In genomic region chr14:23929822-23930294, GRCh38 we compare ENCODE assay signal across 1 cellular context.
TF ChIP-seq lines count a peak whose summit lies in the region.

No MANE protein-coding gene starts in this region.

TF ChIP-seq in HepG2, 621 proteins besides CTCF, POLR2A, EP300 and RAD21 (continued from another document):
- TF ChIP-seq MTERF4 (CRISPR knock-in tag; IDR thresholded peaks at IDR 0.05) (0 out of 2 replicates have a peak, but pooled peaks have one; percentile 49), GZF1 (CRISPR knock-in tag; IDR thresholded peaks at IDR 0.05) (no peak), DMTF1 (CRISPR knock-in tag; IDR thresholded peaks at IDR 0.05) (no peak), ZNF597 (CRISPR knock-in tag; IDR thresholded peaks at IDR 0.05) (no peak), RXRB (CRISPR knock-in tag; IDR thresholded peaks at IDR 0.05; ENCODE audit: borderline replicate concordance) (peak; percentile 55; the same call in 1 of the 2 replicates), ZNF562 (CRISPR knock-in tag; IDR thresholded peaks at IDR 0.05; ENCODE audit: borderline replicate concordance) (no peak), ZNF557 (CRISPR knock-in tag; IDR thresholded peaks at IDR 0.05) (0 out of 2 replicates have a peak, but pooled peaks have one; percentile 29), NCOA2 (CRISPR knock-in tag; IDR thresholded peaks at IDR 0.05) (peak; percentile 24)
- TF ChIP-seq, protein P1, sequence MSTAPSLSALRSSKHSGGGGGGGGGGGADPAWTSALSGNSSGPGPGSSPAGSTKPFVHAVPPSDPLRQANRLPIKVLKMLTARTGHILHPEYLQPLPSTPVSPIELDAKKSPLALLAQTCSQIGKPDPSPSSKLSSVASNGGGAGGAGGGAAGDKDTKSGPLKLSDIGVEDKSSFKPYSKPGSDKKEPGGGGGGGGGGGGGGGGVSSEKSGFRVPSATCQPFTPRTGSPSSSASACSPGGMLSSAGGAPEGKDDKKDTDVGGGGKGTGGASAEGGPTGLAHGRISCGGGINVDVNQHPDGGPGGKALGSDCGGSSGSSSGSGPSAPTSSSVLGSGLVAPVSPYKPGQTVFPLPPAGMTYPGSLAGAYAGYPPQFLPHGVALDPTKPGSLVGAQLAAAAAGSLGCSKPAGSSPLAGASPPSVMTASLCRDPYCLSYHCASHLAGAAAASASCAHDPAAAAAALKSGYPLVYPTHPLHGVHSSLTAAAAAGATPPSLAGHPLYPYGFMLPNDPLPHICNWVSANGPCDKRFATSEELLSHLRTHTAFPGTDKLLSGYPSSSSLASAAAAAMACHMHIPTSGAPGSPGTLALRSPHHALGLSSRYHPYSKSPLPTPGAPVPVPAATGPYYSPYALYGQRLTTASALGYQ (CRISPR knock-in tag; IDR thresholded peaks at IDR 0.05) = 0 out of 2 replicates have a peak, but pooled peaks have one; percentile 40
